ENCODE assay signal across 1 cellular context in genomic region chr2:64204006-64204632, GRCh38.
TF ChIP-seq lines count a peak whose summit lies in the region.

No MANE protein-coding gene starts in this region.

TF ChIP-seq in GM12878, 131 proteins besides CTCF, POLR2A, EP300 and RAD21 (continued from another document and continues in another):
- TF ChIP-seq, protein P1, sequence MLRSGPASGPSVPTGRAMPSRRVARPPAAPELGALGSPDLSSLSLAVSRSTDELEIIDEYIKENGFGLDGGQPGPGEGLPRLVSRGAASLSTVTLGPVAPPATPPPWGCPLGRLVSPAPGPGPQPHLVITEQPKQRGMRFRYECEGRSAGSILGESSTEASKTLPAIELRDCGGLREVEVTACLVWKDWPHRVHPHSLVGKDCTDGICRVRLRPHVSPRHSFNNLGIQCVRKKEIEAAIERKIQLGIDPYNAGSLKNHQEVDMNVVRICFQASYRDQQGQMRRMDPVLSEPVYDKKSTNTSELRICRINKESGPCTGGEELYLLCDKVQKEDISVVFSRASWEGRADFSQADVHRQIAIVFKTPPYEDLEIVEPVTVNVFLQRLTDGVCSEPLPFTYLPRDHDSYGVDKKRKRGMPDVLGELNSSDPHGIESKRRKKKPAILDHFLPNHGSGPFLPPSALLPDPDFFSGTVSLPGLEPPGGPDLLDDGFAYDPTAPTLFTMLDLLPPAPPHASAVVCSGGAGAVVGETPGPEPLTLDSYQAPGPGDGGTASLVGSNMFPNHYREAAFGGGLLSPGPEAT (IDR thresholded peaks at IDR 0.05; ENCODE audit: low read depth), result peak; percentile 97
- peak; percentile 86 for TF ChIP-seq POLR2AphosphoS5 (IDR thresholded peaks at IDR 0.05; ENCODE audit: low read length)
- TF ChIP-seq E2F8 (IDR thresholded peaks at IDR 0.05; ENCODE audit: low read depth, partially characterized antibody), result no peak
- peak; percentile 78; the same call in 1 of the 2 replicates for TF ChIP-seq DPF2 (IDR thresholded peaks at IDR 0.05)
- TF ChIP-seq, protein P2, sequence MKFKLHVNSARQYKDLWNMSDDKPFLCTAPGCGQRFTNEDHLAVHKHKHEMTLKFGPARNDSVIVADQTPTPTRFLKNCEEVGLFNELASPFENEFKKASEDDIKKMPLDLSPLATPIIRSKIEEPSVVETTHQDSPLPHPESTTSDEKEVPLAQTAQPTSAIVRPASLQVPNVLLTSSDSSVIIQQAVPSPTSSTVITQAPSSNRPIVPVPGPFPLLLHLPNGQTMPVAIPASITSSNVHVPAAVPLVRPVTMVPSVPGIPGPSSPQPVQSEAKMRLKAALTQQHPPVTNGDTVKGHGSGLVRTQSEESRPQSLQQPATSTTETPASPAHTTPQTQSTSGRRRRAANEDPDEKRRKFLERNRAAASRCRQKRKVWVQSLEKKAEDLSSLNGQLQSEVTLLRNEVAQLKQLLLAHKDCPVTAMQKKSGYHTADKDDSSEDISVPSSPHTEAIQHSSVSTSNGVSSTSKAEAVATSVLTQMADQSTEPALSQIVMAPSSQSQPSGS (IDR thresholded peaks at IDR 0.05; ENCODE audit: low read length), result peak; percentile 84
- no peak for TF ChIP-seq IRF4 (IDR thresholded peaks at IDR 0.05; ENCODE audit: low read depth, low read length)
- no peak for TF ChIP-seq YBX1 (IDR thresholded peaks at IDR 0.05)
- TF ChIP-seq, protein P3, sequence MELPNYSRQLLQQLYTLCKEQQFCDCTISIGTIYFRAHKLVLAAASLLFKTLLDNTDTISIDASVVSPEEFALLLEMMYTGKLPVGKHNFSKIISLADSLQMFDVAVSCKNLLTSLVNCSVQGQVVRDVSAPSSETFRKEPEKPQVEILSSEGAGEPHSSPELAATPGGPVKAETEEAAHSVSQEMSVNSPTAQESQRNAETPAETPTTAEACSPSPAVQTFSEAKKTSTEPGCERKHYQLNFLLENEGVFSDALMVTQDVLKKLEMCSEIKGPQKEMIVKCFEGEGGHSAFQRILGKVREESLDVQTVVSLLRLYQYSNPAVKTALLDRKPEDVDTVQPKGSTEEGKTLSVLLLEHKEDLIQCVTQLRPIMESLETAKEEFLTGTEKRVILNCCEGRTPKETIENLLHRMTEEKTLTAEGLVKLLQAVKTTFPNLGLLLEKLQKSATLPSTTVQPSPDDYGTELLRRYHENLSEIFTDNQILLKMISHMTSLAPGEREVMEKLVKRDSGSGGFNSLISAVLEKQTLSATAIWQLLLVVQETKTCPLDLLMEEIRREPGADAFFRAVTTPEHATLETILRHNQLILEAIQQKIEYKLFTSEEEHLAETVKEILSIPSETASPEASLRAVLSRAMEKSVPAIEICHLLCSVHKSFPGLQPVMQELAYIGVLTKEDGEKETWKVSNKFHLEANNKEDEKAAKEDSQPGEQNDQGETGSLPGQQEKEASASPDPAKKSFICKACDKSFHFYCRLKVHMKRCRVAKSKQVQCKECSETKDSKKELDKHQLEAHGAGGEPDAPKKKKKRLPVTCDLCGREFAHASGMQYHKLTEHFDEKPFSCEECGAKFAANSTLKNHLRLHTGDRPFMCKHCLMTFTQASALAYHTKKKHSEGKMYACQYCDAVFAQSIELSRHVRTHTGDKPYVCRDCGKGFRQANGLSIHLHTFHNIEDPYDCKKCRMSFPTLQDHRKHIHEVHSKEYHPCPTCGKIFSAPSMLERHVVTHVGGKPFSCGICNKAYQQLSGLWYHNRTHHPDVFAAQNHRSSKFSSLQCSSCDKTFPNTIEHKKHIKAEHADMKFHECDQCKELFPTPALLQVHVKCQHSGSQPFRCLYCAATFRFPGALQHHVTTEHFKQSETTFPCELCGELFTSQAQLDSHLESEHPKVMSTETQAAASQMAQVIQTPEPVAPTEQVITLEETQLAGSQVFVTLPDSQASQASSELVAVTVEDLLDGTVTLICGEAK (IDR thresholded peaks at IDR 0.05; ENCODE audit: borderline replicate concordance), result peak; percentile 45; the same call in 1 of the 2 replicates
- TF ChIP-seq BHLHE40 (IDR thresholded peaks at IDR 0.05; ENCODE audit: borderline replicate concordance in 1 of 2, low read depth in 2 of 2, low read length in 1 of 2), result peak; percentile 35 to 44; a peak in 2 of 4 replicates
- TF ChIP-seq HDGF (IDR thresholded peaks at IDR 0.05), result peak; percentile 63; the same call in 1 of the 2 replicates
- peak; percentile 61; the same call in 1 of the 3 replicates for TF ChIP-seq POU2F2 (IDR thresholded peaks at IDR 0.05; ENCODE audit: borderline replicate concordance, low read depth, low read length)
- TF ChIP-seq, protein P4, sequence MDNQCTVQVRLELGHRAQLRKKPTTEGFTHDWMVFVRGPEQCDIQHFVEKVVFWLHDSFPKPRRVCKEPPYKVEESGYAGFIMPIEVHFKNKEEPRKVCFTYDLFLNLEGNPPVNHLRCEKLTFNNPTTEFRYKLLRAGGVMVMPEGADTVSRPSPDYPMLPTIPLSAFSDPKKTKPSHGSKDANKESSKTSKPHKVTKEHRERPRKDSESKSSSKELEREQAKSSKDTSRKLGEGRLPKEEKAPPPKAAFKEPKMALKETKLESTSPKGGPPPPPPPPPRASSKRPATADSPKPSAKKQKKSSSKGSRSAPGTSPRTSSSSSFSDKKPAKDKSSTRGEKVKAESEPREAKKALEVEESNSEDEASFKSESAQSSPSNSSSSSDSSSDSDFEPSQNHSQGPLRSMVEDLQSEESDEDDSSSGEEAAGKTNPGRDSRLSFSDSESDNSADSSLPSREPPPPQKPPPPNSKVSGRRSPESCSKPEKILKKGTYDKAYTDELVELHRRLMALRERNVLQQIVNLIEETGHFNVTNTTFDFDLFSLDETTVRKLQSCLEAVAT (IDR thresholded peaks at IDR 0.05), result peak; percentile 81
- TF ChIP-seq MTA3 (IDR thresholded peaks at IDR 0.05; ENCODE audit: borderline replicate concordance, low read length), result peak; percentile 78; the same call in 1 of the 2 replicates
- no peak for TF ChIP-seq RCOR1 (conservative IDR thresholded peaks at IDR 0.05; ENCODE audit: low read depth, low read length)
- TF ChIP-seq PAX5 (IDR thresholded peaks at IDR 0.05; ENCODE audit: borderline replicate concordance, low read depth, low read length), result peak; percentile 39; the same call in 1 of the 2 replicates
- TF ChIP-seq PML (IDR thresholded peaks at IDR 0.05; ENCODE audit: low read length), result peak; percentile 78; the same call in 1 of the 2 replicates
- no peak for TF ChIP-seq SIX5 (IDR thresholded peaks at IDR 0.05; ENCODE audit: low read depth, low read length, severe bottlenecking)
- no peak for TF ChIP-seq RBBP5 (conservative IDR thresholded peaks at IDR 0.05)
- TF ChIP-seq TAF1 (IDR thresholded peaks at IDR 0.05; ENCODE audit: borderline replicate concordance, low read depth, low read length), result peak; percentile 64
- TF ChIP-seq RUNX3 (IDR thresholded peaks at IDR 0.05; ENCODE audit: low read length), result peak; percentile 97
- peak; percentile 58 for TF ChIP-seq SPI1 (IDR thresholded peaks at IDR 0.05; ENCODE audit: borderline replicate concordance, insufficient read depth, low read depth, low read length)
- TF ChIP-seq, protein P5, sequence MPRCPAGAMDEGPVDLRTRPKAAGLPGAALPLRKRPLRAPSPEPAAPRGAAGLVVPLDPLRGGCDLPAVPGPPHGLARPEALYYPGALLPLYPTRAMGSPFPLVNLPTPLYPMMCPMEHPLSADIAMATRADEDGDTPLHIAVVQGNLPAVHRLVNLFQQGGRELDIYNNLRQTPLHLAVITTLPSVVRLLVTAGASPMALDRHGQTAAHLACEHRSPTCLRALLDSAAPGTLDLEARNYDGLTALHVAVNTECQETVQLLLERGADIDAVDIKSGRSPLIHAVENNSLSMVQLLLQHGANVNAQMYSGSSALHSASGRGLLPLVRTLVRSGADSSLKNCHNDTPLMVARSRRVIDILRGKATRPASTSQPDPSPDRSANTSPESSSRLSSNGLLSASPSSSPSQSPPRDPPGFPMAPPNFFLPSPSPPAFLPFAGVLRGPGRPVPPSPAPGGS (IDR thresholded peaks at IDR 0.05; ENCODE audit: borderline replicate concordance, insufficient read depth, low read depth, low read length, poor library complexity, severe bottlenecking), result peak; percentile 91
- TF ChIP-seq CBX5 (IDR thresholded peaks at IDR 0.05; ENCODE audit: low read depth), result 0 out of 2 replicates have a peak, but pooled peaks have one; percentile 31
- TF ChIP-seq HCFC1 (IDR thresholded peaks at IDR 0.05; ENCODE audit: low read length), result 0 out of 2 replicates have a peak, but pooled peaks have one; percentile 29
- TF ChIP-seq CBFB (IDR thresholded peaks at IDR 0.05; ENCODE audit: low read depth), result peak; percentile 84
- TF ChIP-seq, protein P6, sequence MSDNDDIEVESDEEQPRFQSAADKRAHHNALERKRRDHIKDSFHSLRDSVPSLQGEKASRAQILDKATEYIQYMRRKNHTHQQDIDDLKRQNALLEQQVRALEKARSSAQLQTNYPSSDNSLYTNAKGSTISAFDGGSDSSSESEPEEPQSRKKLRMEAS (IDR thresholded peaks at IDR 0.05; ENCODE audit: low read depth, low read length), result no peak
- TF ChIP-seq MYC (IDR thresholded peaks at IDR 0.05; ENCODE audit: insufficient read depth, insufficient read length, insufficient replicate concordance, low read length, severe bottlenecking), result no peak
- peak; percentile 83 for TF ChIP-seq BMI1 (IDR thresholded peaks at IDR 0.05; ENCODE audit: borderline replicate concordance)
- peak; percentile 64; the same call in 1 of the 2 replicates for TF ChIP-seq SMAD5 (IDR thresholded peaks at IDR 0.05; ENCODE audit: low read depth)
- peak; percentile 83 for TF ChIP-seq MTA2 (IDR thresholded peaks at IDR 0.05; ENCODE audit: low read depth)
- TF ChIP-seq, protein P7, sequence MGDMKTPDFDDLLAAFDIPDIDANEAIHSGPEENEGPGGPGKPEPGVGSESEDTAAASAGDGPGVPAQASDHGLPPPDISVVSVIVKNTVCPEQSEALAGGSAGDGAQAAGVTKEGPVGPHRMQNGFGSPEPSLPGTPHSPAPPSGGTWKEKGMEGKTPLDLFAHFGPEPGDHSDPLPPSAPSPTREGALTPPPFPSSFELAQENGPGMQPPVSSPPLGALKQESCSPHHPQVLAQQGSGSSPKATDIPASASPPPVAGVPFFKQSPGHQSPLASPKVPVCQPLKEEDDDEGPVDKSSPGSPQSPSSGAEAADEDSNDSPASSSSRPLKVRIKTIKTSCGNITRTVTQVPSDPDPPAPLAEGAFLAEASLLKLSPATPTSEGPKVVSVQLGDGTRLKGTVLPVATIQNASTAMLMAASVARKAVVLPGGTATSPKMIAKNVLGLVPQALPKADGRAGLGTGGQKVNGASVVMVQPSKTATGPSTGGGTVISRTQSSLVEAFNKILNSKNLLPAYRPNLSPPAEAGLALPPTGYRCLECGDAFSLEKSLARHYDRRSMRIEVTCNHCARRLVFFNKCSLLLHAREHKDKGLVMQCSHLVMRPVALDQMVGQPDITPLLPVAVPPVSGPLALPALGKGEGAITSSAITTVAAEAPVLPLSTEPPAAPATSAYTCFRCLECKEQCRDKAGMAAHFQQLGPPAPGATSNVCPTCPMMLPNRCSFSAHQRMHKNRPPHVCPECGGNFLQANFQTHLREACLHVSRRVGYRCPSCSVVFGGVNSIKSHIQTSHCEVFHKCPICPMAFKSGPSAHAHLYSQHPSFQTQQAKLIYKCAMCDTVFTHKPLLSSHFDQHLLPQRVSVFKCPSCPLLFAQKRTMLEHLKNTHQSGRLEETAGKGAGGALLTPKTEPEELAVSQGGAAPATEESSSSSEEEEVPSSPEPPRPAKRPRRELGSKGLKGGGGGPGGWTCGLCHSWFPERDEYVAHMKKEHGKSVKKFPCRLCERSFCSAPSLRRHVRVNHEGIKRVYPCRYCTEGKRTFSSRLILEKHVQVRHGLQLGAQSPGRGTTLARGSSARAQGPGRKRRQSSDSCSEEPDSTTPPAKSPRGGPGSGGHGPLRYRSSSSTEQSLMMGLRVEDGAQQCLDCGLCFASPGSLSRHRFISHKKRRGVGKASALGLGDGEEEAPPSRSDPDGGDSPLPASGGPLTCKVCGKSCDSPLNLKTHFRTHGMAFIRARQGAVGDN (IDR thresholded peaks at IDR 0.05), result peak; percentile 96
- TF ChIP-seq CREB1 (IDR thresholded peaks at IDR 0.05; ENCODE audit: low read depth), result peak; percentile 58; the same call in 1 of the 2 replicates
- TF ChIP-seq SIN3A (IDR thresholded peaks at IDR 0.05; ENCODE audit: low read depth, low read length), result no peak
- TF ChIP-seq EED (IDR thresholded peaks at IDR 0.05; ENCODE audit: low read depth), result peak; percentile 97
- TF ChIP-seq FOXM1 (IDR thresholded peaks at IDR 0.05; ENCODE audit: low read depth, low read length), result peak; percentile 91
- TF ChIP-seq TBL1XR1 (IDR thresholded peaks at IDR 0.05; ENCODE audit: low read depth, low read length), result peak; percentile 83
- TF ChIP-seq SP1 (IDR thresholded peaks at IDR 0.05; ENCODE audit: low read depth, low read length), result no peak
